ENCODE assay signal across 9 cellular contexts in the genomic region with DNA sequence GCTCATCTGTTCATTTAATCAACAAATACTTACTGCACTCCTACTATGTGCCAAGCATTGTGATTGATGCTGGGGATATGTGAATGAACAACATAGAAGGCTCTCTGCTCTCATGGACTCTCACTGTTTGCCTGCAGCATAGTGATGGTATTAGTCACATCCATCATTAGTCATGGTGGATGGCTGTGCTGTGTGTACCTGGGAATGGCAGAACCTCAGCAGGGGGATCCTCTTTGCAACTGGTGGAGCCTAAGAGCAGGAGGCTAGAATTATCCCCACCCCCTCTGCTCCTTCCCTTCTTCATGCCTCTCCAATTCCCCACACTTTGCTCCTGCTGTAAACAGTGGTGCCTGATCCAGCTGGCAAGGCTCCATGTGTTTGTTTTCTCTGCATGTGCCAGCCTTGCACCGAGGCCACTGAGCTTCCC. TPM values are rescaled to one million over a fixed set of nuclear protein-coding genes. Genes with fewer than 3 reads are reported as not detected.
DNase-seq lines count a peak whose midpoint lies in the region; ATAC-seq and TF ChIP-seq lines count a peak whose summit lies in the region.
"Had no signal": no experiment of that assay in that cellular context is flagged by ENCODE, and none has a peak within 500 bp of the region (broad histone marks: within the 10 kb centered on the region; RNA-seq: fewer than 3 reads in every experiment).

No MANE protein-coding gene starts in this region.

- WGBS in mammary epithelial cell (ENCODE audit: low coverage, missing lambda C conversion rate): no CpG with 5 or more reads among the region's 1 CpG

- H3K9ac ChIP-seq in mammary epithelial cell (ENCODE audit: insufficient read depth, low read length): peak overlapping the region; percentile 17
- H3K9ac ChIP-seq: parathyroid adenoma had no signal

- no peaks in the 10 kb centered on the region for H3K79me2 ChIP-seq in mammary epithelial cell (ENCODE audit: insufficient read depth, low read length)
- H3K79me2 ChIP-seq: parathyroid adenoma had no signal

- no peak overlapping the region for H3K4me3 ChIP-seq in mammary epithelial cell (replicated peaks in 1 of 3; ENCODE audit: insufficient read depth in 1 of 3, low read depth in 2 of 3, low read length in 3 of 3)

- H3K9me3 Mint-ChIP-seq in nephron progenitor cell: no peaks in the 10 kb centered on the region

- no peak overlapping the region for H3K4me3 Mint-ChIP-seq in nephron progenitor cell

- peaks cover 43% of the 10 kb centered on the region for H3K4me1 ChIP-seq in mammary epithelial cell (ENCODE audit: insufficient read depth, low read length)
- H3K4me1 ChIP-seq: parathyroid adenoma had no signal

- in situ Hi-C loops in mammary epithelial cell (cut with MboI; ENCODE audit: low sequenced_read_pairs in 2 of 2): no loop called here

- BruUV-seq in mammary epithelial cell (replicated peaks; lab: Mats Ljungman, UMichigan): no TSS peak

- H3K4me2 ChIP-seq in mammary epithelial cell (ENCODE audit: insufficient read depth, low read depth, low read length): peak overlapping the region; percentile 56

- H3K4me1 Mint-ChIP-seq in nephron progenitor cell: peaks cover 90% of the 10 kb centered on the region

- ATAC-seq in GM19023 (IDR thresholded peaks at IDR 0.05; ENCODE audit: unreplicated experiment): no peak
- ATAC-seq in HG02938 (IDR thresholded peaks at IDR 0.05; ENCODE audit: unreplicated experiment): no peak
- no peak for ATAC-seq in HG03175 (IDR thresholded peaks at IDR 0.05; ENCODE audit: unreplicated experiment)

- DNase-seq in Daoy (ENCODE audit: low read depth): peak; percentile 95
- DNase-seq in NCI-H2081 treated with DMSO at 0.1 percent for 48 hours (lab: John Stamatoyannopoulos, UW): peak; percentile 61
- peak; percentile 89 for DNase-seq in mammary epithelial cell
- DNase-seq in nephron progenitor cell: no peak
- no peak for DNase-seq in medulla oblongata (ENCODE audit: extremely low spot score)

- no peaks in the 10 kb centered on the region for H3K36me3 ChIP-seq in mammary epithelial cell (ENCODE audit: insufficient read depth, low read length)

- H4K20me1 ChIP-seq in mammary epithelial cell (ENCODE audit: insufficient read depth, low read length): no peaks in the 10 kb centered on the region

- H3K27ac Mint-ChIP-seq in nephron progenitor cell: peak overlapping the region; percentile 94

- H2AFZ ChIP-seq in mammary epithelial cell (ENCODE audit: low read depth, low read length): no peak overlapping the region
- H2AFZ ChIP-seq: parathyroid adenoma had no signal

- TF ChIP-seq CTCF in mammary epithelial cell (conservative IDR thresholded peaks at IDR 0.05 in 1 of 2, IDR thresholded peaks at IDR 0.05 in 1 of 2; ENCODE audit: extremely low read depth in 1 of 2, insufficient read depth in 1 of 2, low read depth in 1 of 2, low read length in 2 of 2): no peak
- no peak for TF ChIP-seq CTCF in nephron progenitor cell (IDR thresholded peaks at IDR 0.05)

- CTCF ChIA-PET in mammary epithelial cell (lab: Charles Lee; ENCODE audit: low non-redundant PET): no interaction called here

- peak overlapping the region; percentile 93 for H3K27ac ChIP-seq in mammary epithelial cell (ENCODE audit: insufficient read depth, low read depth, low read length)
- H3K27ac ChIP-seq: parathyroid adenoma had no signal

- no peaks in the 10 kb centered on the region for H3K9me3 ChIP-seq in mammary epithelial cell (replicated peaks; ENCODE audit: insufficient read depth, low read length)

- intact Hi-C loops in mammary epithelial cell (cut with micrococcal nuclease): loop anchor here (1.0 kb wide), 3 partner anchors 16 to 44 kb away; partner anchors contain the start of gene BOC

- no peaks in the 10 kb centered on the region for H3K27me3 Mint-ChIP-seq in nephron progenitor cell (ENCODE audit: low read depth, poor library complexity)

- dilution Hi-C loops in mammary epithelial cell (cut with HindIII; ENCODE audit: low sequenced_read_pairs): no loop called here

- H3K36me3 Mint-ChIP-seq in nephron progenitor cell (ENCODE audit: low read depth): peaks cover 72% of the 10 kb centered on the region

- H3K27me3 ChIP-seq in mammary epithelial cell (ENCODE audit: insufficient read depth, low read length): no peaks in the 10 kb centered on the region

RNA-seq across cellular contexts. Expression of gene BOC, which starts 20.5 kb away (rescaled TPM):
- 4.4 and 5.0 TPM in 2 replicates for total RNA-seq in Daoy (2014; rRNA removed; shearing (Covaris generic))
- total RNA-seq in mammary epithelial cell: 10 to 100 TPM; 18.5 to 49.7 TPM
- polyA plus RNA-seq in mammary epithelial cell: 16.5 TPM
- polyA minus RNA-seq in mammary epithelial cell: 26.3 TPM

Comparison
In these comparisons a context has a peak if more than half of its experiments do, and no peak if none do; other contexts are left out.
1. DNase-seq: peak in Daoy (single experiment), NCI-H2081 treated with DMSO at 0.1 percent for 48 hours (single experiment) and mammary epithelial cell (single experiment); none in nephron progenitor cell (single experiment) and medulla oblongata (single experiment).